Comparison of ENCODE assay signal across 11 cellular contexts in the genomic region with DNA sequence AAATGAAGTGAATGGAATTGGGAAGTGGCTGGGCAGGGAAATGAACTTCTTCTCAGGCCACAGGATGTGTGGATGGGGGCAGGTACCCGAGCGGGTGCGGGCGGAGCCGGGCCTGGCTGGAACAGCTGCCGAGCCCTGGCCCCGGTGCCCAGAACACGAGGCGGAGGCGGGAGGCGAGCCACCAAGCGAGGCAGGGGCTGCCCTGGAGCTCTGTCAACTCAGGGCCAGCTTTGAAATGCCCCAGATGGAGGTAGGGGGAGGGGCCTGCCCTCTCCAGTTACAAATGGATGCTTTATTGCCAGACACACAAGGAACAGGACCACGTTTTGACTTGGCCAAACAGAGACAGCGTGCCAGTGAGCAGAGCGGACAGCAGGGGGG.
A peak's percentile ranks its signal among the peaks of the same experiment; 100 is the strongest.
DNase-seq lines count a peak whose midpoint lies in the region; ATAC-seq, FAIRE-seq and TF ChIP-seq lines count a peak whose summit lies in the region.
"Had no signal": no experiment of that assay in that cellular context is flagged by ENCODE, and none has a peak within 500 bp of the region (broad histone marks: within the 10 kb centered on the region; RNA-seq: fewer than 3 reads in every experiment).

No MANE protein-coding gene starts in this region.

- H3K4me1 ChIP-seq in adrenal gland (replicated peaks in 1 of 2) (peaks cover 0 to 14% of the 10 kb centered on the region in 2 donors), ovary (ENCODE audit: insufficient read depth) (no peaks in the 10 kb centered on the region)

- H3K27ac ChIP-seq in adrenal gland (peak overlapping the region in 3 of 5 donors; percentile 25 to 86 (median 80)), ovary (no peak overlapping the region)

- FAIRE-seq in D721Med (lab: Jason Lieb, UNC), result no peak
- FAIRE-seq: keratinocyte had no signal

- DNase-seq in H7, result peak; percentile 74
- peak in 1 of 7 donors; percentile 28 for DNase-seq in adrenal gland
- DNase-seq in islet precursor cell, result peak; percentile 76
- no peak for DNase-seq in ovary
- DNase-seq in D721Med (ENCODE audit: insufficient read length, low spot score), result no peak
- no peak for DNase-seq in OCI-M1 (lab: John Stamatoyannopoulos, UW)
- DNase-seq: NCI-H1105 had no signal

- H3K4me3 ChIP-seq in H7 (ENCODE audit: insufficient read depth, low read depth, low read length), result no peak overlapping the region
- H3K4me3 ChIP-seq in adrenal gland, result no peak overlapping the region
- no peak overlapping the region for H3K4me3 ChIP-seq in ovary

- TF ChIP-seq EP300 in ovary (IDR thresholded peaks at IDR 0.05), result no peak

- H3K9me3 Mint-ChIP-seq in stimulated activated memory B cell treated with anti-CD40 and anti-IgM and Interleukin-4, amounts not matched to agents 10 μg/mL and 1 μg/mL and 100 μg/mL, for 72 hours, result no peaks in the 10 kb centered on the region
- H3K9me3 Mint-ChIP-seq: T-helper 2 cell treated with Interferon-gamma antibody and Interleukin-4, amounts not matched to agents 5 μg/mL and 100 μg/mL, for 36 hours had no signal

- TF ChIP-seq POLR2A in adrenal gland (IDR thresholded peaks at IDR 0.05) (no peak), ovary (IDR thresholded peaks at IDR 0.05) (no peak)

- H3K36me3 ChIP-seq in H7 (replicated peaks; ENCODE audit: control insufficient read depth, insufficient read depth, low read length) (no peaks in the 10 kb centered on the region), adrenal gland (replicated peaks in 1 of 2) (no peaks in the 10 kb centered on the region), ovary (no peaks in the 10 kb centered on the region)

- peaks cover 11% of the 10 kb centered on the region for H3K4me1 Mint-ChIP-seq in stimulated activated memory B cell treated with anti-CD40 and anti-IgM and Interleukin-4, amounts not matched to agents 10 μg/mL and 1 μg/mL and 100 μg/mL, for 72 hours

- no peak for ATAC-seq in stimulated activated memory B cell treated with anti-CD40 and anti-IgM and Interleukin-4, amounts not matched to agents 10 μg/mL and 1 μg/mL and 100 μg/mL, for 72 hours
- ATAC-seq in HG02938 (IDR thresholded peaks at IDR 0.05; ENCODE audit: unreplicated experiment), result no peak

- H3K36me3 Mint-ChIP-seq in stimulated activated memory B cell treated with anti-CD40 and anti-IgM and Interleukin-4, amounts not matched to agents 10 μg/mL and 1 μg/mL and 100 μg/mL, for 72 hours, result peaks cover 38% of the 10 kb centered on the region

- H3K9me3 ChIP-seq in adrenal gland (replicated peaks in 1 of 3) (no peaks in the 10 kb centered on the region), ovary (no peaks in the 10 kb centered on the region)

- TF ChIP-seq CTCF in adrenal gland (IDR thresholded peaks at IDR 0.05) (no peak), ovary (IDR thresholded peaks at IDR 0.05) (no peak), D721Med (IDR thresholded peaks at IDR 0.05; ENCODE audit: insufficient read depth, missing control alignments) (no peak)

- intact Hi-C loops in adrenal gland (cut with DNase I) (no loop called here), ovary (cut with DNase I) (no loop called here)

- H3K27me3 ChIP-seq in H7 (ENCODE audit: control insufficient read depth, insufficient read depth, low read length) (no peaks in the 10 kb centered on the region), adrenal gland (no peaks in the 10 kb centered on the region), ovary (no peaks in the 10 kb centered on the region)

- no peaks in the 10 kb centered on the region for H3K27me3 Mint-ChIP-seq in stimulated activated memory B cell treated with anti-CD40 and anti-IgM and Interleukin-4, amounts not matched to agents 10 μg/mL and 1 μg/mL and 100 μg/mL, for 72 hours

- H3K4me3 Mint-ChIP-seq in stimulated activated memory B cell treated with anti-CD40 and anti-IgM and Interleukin-4, amounts not matched to agents 10 μg/mL and 1 μg/mL and 100 μg/mL, for 72 hours, result peak overlapping the region; percentile 5
- H3K4me3 Mint-ChIP-seq: T-helper 2 cell treated with Interferon-gamma antibody and Interleukin-4, amounts not matched to agents 5 μg/mL and 100 μg/mL, for 36 hours had no signal

- WGBS in adrenal gland, 4 donors, result 77 to 82% (median 80%) methylated on average over 15 of the region's 15 CpGs
- WGBS in ovary, 3 donors, result 69 to 74% (median 73%) methylated on average over 15 of the region's 15 CpGs

- peak overlapping the region; percentile 83 for H3K27ac Mint-ChIP-seq in stimulated activated memory B cell treated with anti-CD40 and anti-IgM and Interleukin-4, amounts not matched to agents 10 μg/mL and 1 μg/mL and 100 μg/mL, for 72 hours

Comparison
In these comparisons a context has a peak if more than half of its experiments do, and no peak if none do; other contexts are left out.
1. DNase-seq: peak in H7 (single experiment) and islet precursor cell (single experiment); none in ovary (0 of 5), D721Med (single experiment) and OCI-M1 (single experiment).
2. H3K27ac ChIP-seq: peak in adrenal gland (3 of 5); none in ovary (0 of 2).